In the genomic region with DNA sequence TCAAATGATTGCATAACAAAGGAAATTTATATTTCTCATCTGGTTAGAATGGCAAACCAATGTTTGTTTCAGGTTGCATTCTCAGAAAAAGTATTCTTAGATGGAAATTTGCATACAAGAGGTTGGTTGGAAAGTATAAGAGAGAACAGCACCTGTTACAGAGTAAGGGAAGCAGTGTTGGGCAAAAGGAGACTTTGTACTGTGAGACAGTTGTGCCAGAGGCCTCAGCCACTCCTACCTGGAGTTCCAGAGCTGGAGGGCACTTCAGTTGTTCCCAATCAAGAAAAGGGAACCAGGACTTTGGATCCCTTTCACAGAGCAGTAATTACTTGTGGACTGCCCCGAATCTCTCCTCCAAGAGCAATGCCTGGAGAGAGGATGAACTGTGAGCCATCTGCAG, we compare ENCODE assay signal across 14 cellular contexts.
DNase-seq lines count a peak whose midpoint lies in the region; ATAC-seq, FAIRE-seq and TF ChIP-seq lines count a peak whose summit lies in the region.
"Had no signal": no experiment of that assay in that cellular context is flagged by ENCODE, and none has a peak within 500 bp of the region (broad histone marks: within the 10 kb centered on the region; RNA-seq: fewer than 3 reads in every experiment).

No MANE protein-coding gene starts in this region.

- no peak for TF ChIP-seq CTCF in GM12865 (IDR thresholded peaks at IDR 0.05; ENCODE audit: insufficient read depth, low read depth, low read length, missing control alignments)
- TF ChIP-seq CTCF in H9 (conservative IDR thresholded peaks at IDR 0.05), result no peak

- intact Hi-C loops in activated CD4-positive, alpha-beta memory T cell treated with anti-CD3 and anti-CD28 coated beads for 36 hours (cut with micrococcal nuclease), result no loop called here

- peaks cover 2% of the 10 kb centered on the region for H3K27me3 Mint-ChIP-seq in activated CD4-positive, alpha-beta memory T cell treated with anti-CD3 and anti-CD28 coated beads for 36 hours
- no peaks in the 10 kb centered on the region for H3K27me3 Mint-ChIP-seq in H9 (ENCODE audit: low read depth)

- H4K5ac ChIP-seq in H9 (ENCODE audit: insufficient read length, low read depth, low read length), result no peak overlapping the region

- no peaks in the 10 kb centered on the region for H3K79me1 ChIP-seq in H9 (ENCODE audit: insufficient read depth, low read depth, low read length, poor library complexity, severe bottlenecking)

- no CpG with 5 or more reads among the region's 1 CpG for WGBS in H9 (ENCODE audit: extremely low coverage, insufficient read length, low lambda C conversion rate)

- H3K27me3 ChIP-seq in H9 (ENCODE audit: insufficient read depth, low read length), result no peaks in the 10 kb centered on the region
- H3K27me3 ChIP-seq: brain microvascular endothelial cell had no signal

- DNase-seq in GM12865 (ENCODE audit: low read depth) (peak; percentile 69), HTR-8/SVneo (ENCODE audit: insufficient read length, low spot score) (no peak), H9 (no peak), NCI-H82 (lab: John Stamatoyannopoulos, UW) (no peak)
- DNase-seq in activated CD4-positive, alpha-beta memory T cell treated with anti-CD3 and anti-CD28 coated beads for 36 hours, result no peak
- DNase-seq: activated CD8-positive, alpha-beta T cell treated with anti-CD3 and anti-CD28 coated beads, Interleukin-2, amount 10 ng/mL, durations not matched to agents 7 days and 5 days; brain microvascular endothelial cell; SHP77 had no signal

- no peak overlapping the region for H3K4ac ChIP-seq in H9 (ENCODE audit: low read depth, low read length)

- no peak overlapping the region for H4K91ac ChIP-seq in H9 (ENCODE audit: insufficient read length, low read depth, low read length)

- H3K4me3 ChIP-seq in GM12865 (ENCODE audit: low read depth, low read length), result no peak overlapping the region

- H2AK5ac ChIP-seq in H9 (ENCODE audit: insufficient read length, low read length), result no peak overlapping the region

- no peak overlapping the region for H2BK20ac ChIP-seq in H9 (ENCODE audit: low read depth, low read length, poor library complexity, severe bottlenecking)

- no peak overlapping the region for H3K9ac ChIP-seq in H9 (ENCODE audit: extremely low read depth, insufficient read length, low read length)
- H3K9ac ChIP-seq: KMS-11 had no signal

- H3K4me2 ChIP-seq in H9 (ENCODE audit: insufficient read depth, insufficient read length, low read length), result no peak overlapping the region
- H3K4me2 ChIP-seq: KMS-11 had no signal

- no peaks in the 10 kb centered on the region for H3K4me1 ChIP-seq in H9 (ENCODE audit: insufficient read depth, low read length)

- CTCF ChIA-PET in activated CD4-positive, alpha-beta memory T cell treated with anti-CD3 and anti-CD28 coated beads for 36 hours (lab: Charles Lee), result interaction anchor here (1.1 kb wide), 1 partner anchor 84 kb away, joined by 4 read pairs; no protein-coding TSS in a partner anchor

- POLR2A ChIA-PET in activated CD4-positive, alpha-beta memory T cell treated with anti-CD3 and anti-CD28 coated beads for 36 hours (lab: Charles Lee), result no interaction called here

- H3K4me3 Mint-ChIP-seq in activated CD4-positive, alpha-beta memory T cell treated with anti-CD3 and anti-CD28 coated beads for 36 hours, result no peak overlapping the region
- no peak overlapping the region for H3K4me3 Mint-ChIP-seq in H9
- H3K4me3 Mint-ChIP-seq: activated CD8-positive, alpha-beta T cell treated with anti-CD3 and anti-CD28 coated beads, Interleukin-2, amount 10 ng/mL, durations not matched to agents 7 days and 5 days had no signal

- H3K18ac ChIP-seq in H9 (ENCODE audit: insufficient read length, low read depth, low read length), result no peak overlapping the region

- no peak overlapping the region for H2BK15ac ChIP-seq in H9 (ENCODE audit: low read depth, low read length)

- no peak overlapping the region for H2AFZ ChIP-seq in H9 (ENCODE audit: low read length)

- peak; percentile 49 for ATAC-seq in GM19351 (IDR thresholded peaks at IDR 0.05; ENCODE audit: unreplicated experiment)
- peak; percentile 47 for ATAC-seq in HG02610 (IDR thresholded peaks at IDR 0.05; ENCODE audit: unreplicated experiment)
- ATAC-seq in HG03521 (IDR thresholded peaks at IDR 0.05; ENCODE audit: unreplicated experiment), result peak; percentile 78
- ATAC-seq: activated CD8-positive, alpha-beta T cell treated with anti-CD3 and anti-CD28 coated beads, Interleukin-2, amount 10 ng/mL, durations not matched to agents 7 days and 5 days had no signal

- no peak overlapping the region for H3K14ac ChIP-seq in H9 (ENCODE audit: insufficient read depth, low read length)

- H3K9me3 Mint-ChIP-seq in activated CD4-positive, alpha-beta memory T cell treated with anti-CD3 and anti-CD28 coated beads for 36 hours, result peaks cover 11% of the 10 kb centered on the region
- peaks cover 10 to 15% of the 10 kb centered on the region in 2 experiments for H3K9me3 Mint-ChIP-seq in H9

- H2BK12ac ChIP-seq in H9 (ENCODE audit: insufficient read length, low read depth, low read length), result no peak overlapping the region

- H3T11ph ChIP-seq in H9 (ENCODE audit: low read length), result no peak overlapping the region

- FAIRE-seq in HTR-8/SVneo (lab: Jason Lieb, UNC), result no peak
- FAIRE-seq: A204.1, keratinocyte had no signal

- H2BK120ac ChIP-seq in H9 (ENCODE audit: low read depth, low read length, poor library complexity, severe bottlenecking), result no peak overlapping the region

- no peak overlapping the region for H3K23ac ChIP-seq in H9 (ENCODE audit: insufficient read length, low read depth, low read length)

- no peak overlapping the region for H3K56ac ChIP-seq in H9 (ENCODE audit: insufficient read length, low read depth, low read length)

- H3K23me2 ChIP-seq in H9 (ENCODE audit: insufficient read length, low read depth, low read length, poor library complexity, severe bottlenecking), result no peaks in the 10 kb centered on the region

- H3K79me2 ChIP-seq in H9 (ENCODE audit: insufficient read depth, low read length), result no peaks in the 10 kb centered on the region

- H3K9me3 ChIP-seq in H9 (ENCODE audit: control insufficient read depth, low read depth, low read length), result no peaks in the 10 kb centered on the region

- H3K4me1 Mint-ChIP-seq in activated CD4-positive, alpha-beta memory T cell treated with anti-CD3 and anti-CD28 coated beads for 36 hours (ENCODE audit: low read depth), result no peaks in the 10 kb centered on the region
- peaks cover 3% of the 10 kb centered on the region in 2 experiments; a peak in 2 of 4 replicates for H3K4me1 Mint-ChIP-seq in H9

- no peak overlapping the region for H3K27ac ChIP-seq in H9 (ENCODE audit: insufficient read length, low read depth, low read length)
- H3K27ac ChIP-seq: brain microvascular endothelial cell, KMS-11 had no signal

- H3K27ac Mint-ChIP-seq in activated CD4-positive, alpha-beta memory T cell treated with anti-CD3 and anti-CD28 coated beads for 36 hours, result no peak overlapping the region
- H3K27ac Mint-ChIP-seq in H9, result no peak overlapping the region
- H3K27ac Mint-ChIP-seq: activated CD8-positive, alpha-beta T cell treated with anti-CD3 and anti-CD28 coated beads, Interleukin-2, amount 10 ng/mL, durations not matched to agents 7 days and 5 days had no signal

- H4K8ac ChIP-seq in H9 (replicated peaks; ENCODE audit: insufficient read length, low read depth, low read length), result no peak overlapping the region

- no peak overlapping the region for H2BK5ac ChIP-seq in H9 (ENCODE audit: insufficient read length, low read length)

- no peaks in the 10 kb centered on the region for H3K36me3 Mint-ChIP-seq in activated CD4-positive, alpha-beta memory T cell treated with anti-CD3 and anti-CD28 coated beads for 36 hours
- peaks cover 9 to 17% (median 9%) of the 10 kb centered on the region in 3 experiments for H3K36me3 Mint-ChIP-seq in H9 (ENCODE audit: insufficient read depth in 1 of 3, low read depth in 3 of 3)

- H4K20me1 ChIP-seq in H9 (ENCODE audit: control insufficient read depth, insufficient read depth, insufficient read length), result no peaks in the 10 kb centered on the region
